In the genomic region with DNA sequence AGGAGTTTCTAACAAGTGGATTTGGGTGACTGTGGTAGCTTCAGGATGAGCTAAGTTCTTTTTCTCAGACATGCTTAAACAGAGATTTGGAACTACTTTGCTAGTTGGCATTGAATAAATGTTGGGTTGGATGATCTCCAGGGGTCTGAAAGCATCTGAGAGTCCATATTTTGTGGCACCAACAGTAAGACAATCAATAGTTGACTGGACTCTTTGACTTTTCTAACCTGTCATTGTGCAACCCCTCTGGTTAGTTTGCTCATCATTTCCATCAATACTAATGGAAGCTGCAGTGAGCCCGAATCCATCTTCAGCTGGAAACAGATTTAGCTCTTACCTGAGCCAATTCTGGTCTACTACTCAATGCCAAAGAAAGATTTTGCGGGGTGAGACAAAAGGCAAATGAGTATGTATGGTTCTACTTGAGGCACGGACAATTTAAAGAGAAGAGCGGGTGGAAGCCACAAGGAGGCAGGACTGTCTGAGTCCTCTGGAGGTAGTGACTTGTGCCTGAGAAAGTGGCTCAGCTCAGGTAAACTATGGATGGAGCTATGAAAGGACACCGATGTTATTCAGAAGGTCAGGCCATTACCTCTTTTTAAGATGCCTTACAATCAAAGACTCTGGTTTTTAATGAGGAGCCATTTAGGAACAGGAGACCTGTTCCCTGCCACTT, we compare ENCODE assay signal across 25 cellular contexts.
A peak's percentile ranks its signal among the peaks of the same experiment; 100 is the strongest.
DNase-seq lines count a peak whose midpoint lies in the region; ATAC-seq, FAIRE-seq and TF ChIP-seq lines count a peak whose summit lies in the region.
"Had no signal": no experiment of that assay in that cellular context is flagged by ENCODE, and none has a peak within 500 bp of the region (broad histone marks: within the 10 kb centered on the region; RNA-seq: fewer than 3 reads in every experiment).

No MANE protein-coding gene starts in this region.

- H3K4me3 ChIP-seq in astrocyte (ENCODE audit: insufficient read depth, low read depth, low read length), result no peak overlapping the region
- H3K4me3 ChIP-seq in right lobe of liver, result no peak overlapping the region
- H3K4me3 ChIP-seq: BLaER1, GM12878, GM23248 had no signal

- H3K27me3 Mint-ChIP-seq in astrocyte (ENCODE audit: low read depth, unreplicated experiment), result peaks cover 3% of the 10 kb centered on the region
- H3K27me3 Mint-ChIP-seq in CD4-positive, alpha-beta T cell, result no peaks in the 10 kb centered on the region
- H3K27me3 Mint-ChIP-seq: B cell had no signal

- no peak overlapping the region for H3K4me3 Mint-ChIP-seq in astrocyte (ENCODE audit: unreplicated experiment)
- no peak overlapping the region for H3K4me3 Mint-ChIP-seq in CD4-positive, alpha-beta T cell
- H3K4me3 Mint-ChIP-seq: B cell; CD4-positive, CD25-positive, alpha-beta regulatory T cell; CD8-positive, alpha-beta memory T cell had no signal

- H4K20me1 ChIP-seq in astrocyte (ENCODE audit: insufficient read depth, low read length), result no peaks in the 10 kb centered on the region
- H4K20me1 ChIP-seq: BLaER1 had no signal

- TF ChIP-seq POLR2A in GM12891 (IDR thresholded peaks at IDR 0.05; ENCODE audit: low read depth, low read length) (no peak), right lobe of liver (IDR thresholded peaks at IDR 0.05) (no peak)

- ATAC-seq in left lobe of liver, result peak; percentile 71
- ATAC-seq in right lobe of liver, result peak; percentile 67 to 85 (median 72)
- no peak for ATAC-seq in GM19397 (IDR thresholded peaks at IDR 0.05; ENCODE audit: unreplicated experiment)
- ATAC-seq in CD4-positive, alpha-beta T cell (ENCODE audit: poor library complexity), result no peak
- no peak for ATAC-seq in HG02852 (IDR thresholded peaks at IDR 0.05; ENCODE audit: unreplicated experiment)
- no peak for ATAC-seq in GM18868 (IDR thresholded peaks at IDR 0.05; ENCODE audit: unreplicated experiment)

- no peak for DNase-seq in GM12891 (ENCODE audit: insufficient read length, low spot score)
- no peak for DNase-seq in astrocyte (ENCODE audit: low read depth)
- peak; percentile 46 for DNase-seq in left lobe of liver (ENCODE audit: low spot score)
- DNase-seq in right lobe of liver, result peak in 1 of 3 donors; percentile 47
- DNase-seq in CD4-positive, alpha-beta T cell, result no peak
- DNase-seq: CD4-positive, CD25-positive, alpha-beta regulatory T cell; CD8-positive, alpha-beta memory T cell; DMS 273 treated with DMSO at 0.1 percent for 48 hours; DMS79; EL; GDM1; GM23248; H7; HCEC 1CT had no signal

- no peak overlapping the region for H3K27ac Mint-ChIP-seq in astrocyte (ENCODE audit: unreplicated experiment)
- H3K27ac Mint-ChIP-seq in CD4-positive, alpha-beta T cell, result no peak overlapping the region
- H3K27ac Mint-ChIP-seq: B cell; CD4-positive, CD25-positive, alpha-beta regulatory T cell; CD8-positive, alpha-beta memory T cell had no signal

- no peaks in the 10 kb centered on the region for H3K36me3 Mint-ChIP-seq in astrocyte (ENCODE audit: low read depth, unreplicated experiment)
- H3K36me3 Mint-ChIP-seq in CD4-positive, alpha-beta T cell (ENCODE audit: low read depth), result no peaks in the 10 kb centered on the region
- H3K36me3 Mint-ChIP-seq: CD4-positive, CD25-positive, alpha-beta regulatory T cell; CD8-positive, alpha-beta memory T cell had no signal

- H3K36me3 ChIP-seq in astrocyte (ENCODE audit: insufficient read depth, low read length), result no peaks in the 10 kb centered on the region
- H3K36me3 ChIP-seq in right lobe of liver, result no peaks in the 10 kb centered on the region
- H3K36me3 ChIP-seq: BLaER1 had no signal

- H3K4me1 ChIP-seq in astrocyte (ENCODE audit: insufficient read depth, low read length) (no peaks in the 10 kb centered on the region), right lobe of liver (peaks cover 0 to 33% (median 3%) of the 10 kb centered on the region in 4 donors)

- no peak overlapping the region for H3K9ac ChIP-seq in astrocyte (ENCODE audit: low read length)
- H3K9ac ChIP-seq: BLaER1, GM23248 had no signal

- TF ChIP-seq CTCF in astrocyte (IDR thresholded peaks at IDR 0.05; ENCODE audit: insufficient read depth, low read depth, low read length) (no peak), right lobe of liver (IDR thresholded peaks at IDR 0.05) (no peak)
- no peak for TF ChIP-seq CTCF in CD4-positive, alpha-beta T cell (IDR thresholded peaks at IDR 0.05)

- H3K9me3 ChIP-seq in astrocyte (ENCODE audit: insufficient read depth, low read depth, low read length), result no peaks in the 10 kb centered on the region
- no peaks in the 10 kb centered on the region for H3K9me3 ChIP-seq in right lobe of liver
- H3K9me3 ChIP-seq in CD4-positive, alpha-beta T cell (ENCODE audit: control insufficient read depth, low read length), result no peaks in the 10 kb centered on the region
- H3K9me3 ChIP-seq: BLaER1 had no signal

- H3K9me3 Mint-ChIP-seq in astrocyte (ENCODE audit: unreplicated experiment), result no peaks in the 10 kb centered on the region
- no peaks in the 10 kb centered on the region for H3K9me3 Mint-ChIP-seq in CD4-positive, alpha-beta T cell

- peak; percentile 78 for FAIRE-seq in GM12891 (lab: Jason Lieb, UNC)
- FAIRE-seq in astrocyte (lab: Jason Lieb, UNC), result peak; percentile 39
- FAIRE-seq: A204.1, D721Med, GM12878, GM18507 had no signal

- H2AFZ ChIP-seq in astrocyte (ENCODE audit: low read depth, low read length), result no peak overlapping the region
- H2AFZ ChIP-seq: GM23248 had no signal

- H3K4me2 ChIP-seq in astrocyte (ENCODE audit: low read length), result no peak overlapping the region
- H3K4me2 ChIP-seq: BLaER1 had no signal

- no peaks in the 10 kb centered on the region for H3K4me1 Mint-ChIP-seq in astrocyte (ENCODE audit: low read depth, unreplicated experiment)
- H3K4me1 Mint-ChIP-seq in CD4-positive, alpha-beta T cell (ENCODE audit: low read depth), result no peaks in the 10 kb centered on the region
- H3K4me1 Mint-ChIP-seq: CD4-positive, CD25-positive, alpha-beta regulatory T cell; CD8-positive, alpha-beta memory T cell had no signal

- POLR2A ChIA-PET in CD4-positive, alpha-beta T cell (lab: Charles Lee), result interaction anchor here (1.0 kb wide), 1 partner anchor 103 kb away, joined by 5 read pairs; no protein-coding TSS in a partner anchor

- CTCF ChIA-PET in CD4-positive, alpha-beta T cell (lab: Charles Lee), result no interaction called here

- intact Hi-C loops in right lobe of liver (cut with DNase I), result no loop called here
- intact Hi-C loops in CD4-positive, alpha-beta T cell (cut with DNase I, micrococcal nuclease), result no loop called here

- H3K27me3 ChIP-seq in astrocyte (ENCODE audit: insufficient read depth, low read length) (no peaks in the 10 kb centered on the region), right lobe of liver (no peaks in the 10 kb centered on the region)
- no peaks in the 10 kb centered on the region for H3K27me3 ChIP-seq in CD4-positive, alpha-beta T cell (ENCODE audit: control insufficient read depth, insufficient read depth, low read length)
- H3K27me3 ChIP-seq: BLaER1 had no signal

- 30% methylated on average over 4 of the region's 5 CpGs for WGBS in right lobe of liver (ENCODE audit: insufficient coverage, low coverage, low lambda C conversion rate, missing lambda C conversion rate)

- H3K27ac ChIP-seq in astrocyte (ENCODE audit: low read depth, low read length), result no peak overlapping the region
- H3K27ac ChIP-seq in right lobe of liver, result peak overlapping the region in 1 of 3 donors; percentile 27
- H3K27ac ChIP-seq in CD4-positive, alpha-beta T cell (ENCODE audit: low read depth, low read length), result no peak overlapping the region
- H3K27ac ChIP-seq: 22Rv1, BLaER1, C4-2B, GM23248 had no signal

- no peaks in the 10 kb centered on the region for H3K79me2 ChIP-seq in astrocyte (ENCODE audit: insufficient read depth, low read length)

TF ChIP-seq in GM12891, 5 proteins besides CTCF, POLR2A, EP300 and RAD21:
- no peak for TF ChIP-seq POLR2AphosphoS5 (IDR thresholded peaks at IDR 0.05; ENCODE audit: low read depth, low read length)
- TF ChIP-seq SPI1 (IDR thresholded peaks at IDR 0.05; ENCODE audit: low read depth, low read length), result no peak
- no peak for TF ChIP-seq TAF1 (IDR thresholded peaks at IDR 0.05; ENCODE audit: low read depth, low read length)
- no peak for TF ChIP-seq POU2F2 (IDR thresholded peaks at IDR 0.05; ENCODE audit: low read depth, low read length)
- no peak for TF ChIP-seq PAX5 (IDR thresholded peaks at IDR 0.05; ENCODE audit: insufficient read depth, low read length, severe bottlenecking)

Comparison
In these comparisons a context has a peak if more than half of its experiments do, and no peak if none do; other contexts are left out.
1. ATAC-seq: peak in left lobe of liver (single experiment) and right lobe of liver (4 of 4); none in GM19397 (single experiment), CD4-positive, alpha-beta T cell (single experiment), HG02852 (single experiment) and GM18868 (single experiment).